Comparison of ENCODE assay signal across 8 cellular contexts in genomic region chr20:62370115-62370806, GRCh38. TPM values are rescaled to one million over a fixed set of nuclear protein-coding genes. Genes with fewer than 3 reads are reported as not detected.
DNase-seq lines count a peak whose midpoint lies in the region; ATAC-seq and TF ChIP-seq lines count a peak whose summit lies in the region.

No MANE protein-coding gene starts in this region.

- H3K4me1 ChIP-seq in BLaER1, result peaks cover 68% of the 10 kb centered on the region

- peak overlapping the region; percentile 99 for H3K4me2 ChIP-seq in BLaER1

- no peaks in the 10 kb centered on the region for H3K36me3 ChIP-seq in BLaER1

- H3K27me3 ChIP-seq in BLaER1, result peaks cover 46% of the 10 kb centered on the region

- no peak for ATAC-seq in HG03439 (IDR thresholded peaks at IDR 0.05; ENCODE audit: unreplicated experiment)

- DNase-seq in coronary artery (ENCODE audit: low spot score) (no peak), renal cortical epithelial cell (ENCODE audit: low read depth) (peak; percentile 68), ecto neural progenitor cell (ENCODE audit: low spot score) (no peak), NCI-H1417 (lab: John Stamatoyannopoulos, UW) (no peak), DMS153 (lab: John Stamatoyannopoulos, UW) (no peak)

- TF ChIP-seq EP300 in Ishikawa (IDR thresholded peaks at IDR 0.05; ENCODE audit: borderline replicate concordance), result peak; percentile 39; the same call in 1 of the 2 replicates

- H3K9ac ChIP-seq in BLaER1, result no peak overlapping the region

- H4K20me1 ChIP-seq in BLaER1, result peaks cover 13% of the 10 kb centered on the region

- no peak for TF ChIP-seq RAD21 in Ishikawa (IDR thresholded peaks at IDR 0.05; ENCODE audit: low read depth)

- H3K27ac ChIP-seq in BLaER1 (no peak overlapping the region), coronary artery (peak overlapping the region; percentile 94 to 95)

- peaks cover 19% of the 10 kb centered on the region for H3K9me3 ChIP-seq in BLaER1

- H3K4me3 ChIP-seq in BLaER1 (no peak overlapping the region), coronary artery (no peak overlapping the region)

- no peak for TF ChIP-seq CTCF in coronary artery (IDR thresholded peaks at IDR 0.05)

TF ChIP-seq in Ishikawa, 13 proteins besides CTCF, POLR2A, EP300 and RAD21:
- TF ChIP-seq ZBTB7A (IDR thresholded peaks at IDR 0.05; ENCODE audit: low read depth), result no peak
- TF ChIP-seq USF1 (IDR thresholded peaks at IDR 0.05), result no peak
- no peak for TF ChIP-seq REST (IDR thresholded peaks at IDR 0.05; ENCODE audit: low read depth)
- peak; percentile 51; the same call in 1 of the 2 replicates for TF ChIP-seq TEAD4 (IDR thresholded peaks at IDR 0.05)
- TF ChIP-seq FOXM1 (IDR thresholded peaks at IDR 0.05; ENCODE audit: borderline replicate concordance, low read depth), result no peak
- peak; percentile 68 for TF ChIP-seq NFIC (IDR thresholded peaks at IDR 0.05)
- no peak for TF ChIP-seq TAF1 (IDR thresholded peaks at IDR 0.05; ENCODE audit: low read depth)
- TF ChIP-seq CEBPB (IDR thresholded peaks at IDR 0.05), result 0 out of 2 replicates have a peak, but pooled peaks have one; percentile 33
- TF ChIP-seq EGR1 (IDR thresholded peaks at IDR 0.05), result peak; percentile 30; the same call in 1 of the 2 replicates
- TF ChIP-seq YY1 (IDR thresholded peaks at IDR 0.05; ENCODE audit: low read depth), result no peak
- peak; percentile 21; the same call in 1 of the 2 replicates for TF ChIP-seq MAX (IDR thresholded peaks at IDR 0.05)
- no peak for TF ChIP-seq CREB1 (IDR thresholded peaks at IDR 0.05; ENCODE audit: low read depth)
- TF ChIP-seq TCF12 (IDR thresholded peaks at IDR 0.05; ENCODE audit: low read depth), result peak; percentile 81
TF ChIP-seq in Ishikawa: peak in this region for 6.

RNA-seq across cellular contexts. Expression of gene LAMA5, which starts 3.1 kb away (rescaled TPM):
- total RNA-seq in renal cortical epithelial cell, result 58.5 and 299 TPM in 2 replicates

RNA-seq across cellular contexts. Expression of gene RPS21, which starts 16.6 kb away (rescaled TPM):
- 170 and 654 TPM in 2 replicates for total RNA-seq in renal cortical epithelial cell

RNA-seq across cellular contexts. Expression of gene CABLES2, which starts 36.8 kb away (rescaled TPM):
- total RNA-seq in renal cortical epithelial cell, result 2.7 TPM in 1 of 2 replicates, not detected in the other

RNA-seq across cellular contexts. Expression of gene RBBP8NL, which starts 57.1 kb away (rescaled TPM):
- total RNA-seq in renal cortical epithelial cell, result not detected in 2 replicates
